ENCODE assay signal across 16 cellular contexts in genomic region chr2:177058747-177059146, GRCh38.
A peak's percentile ranks its signal among the peaks of the same experiment; 100 is the strongest.
DNase-seq lines count a peak whose midpoint lies in the region; ATAC-seq and TF ChIP-seq lines count a peak whose summit lies in the region.
"Had no signal": no experiment of that assay in that cellular context is flagged by ENCODE, and none has a peak within 500 bp of the region (broad histone marks: within the 10 kb centered on the region; RNA-seq: fewer than 3 reads in every experiment).

No MANE protein-coding gene starts in this region.

- H3K27me3 ChIP-seq in right atrium auricular region, result no peaks in the 10 kb centered on the region
- H3K27me3 ChIP-seq: brain microvascular endothelial cell, gastrocnemius medialis, ovary had no signal

- DNase-seq in KG1 (lab: John Stamatoyannopoulos, UW) (no peak), DMS114 treated with DMSO at 0.1 percent for 48 hours (lab: John Stamatoyannopoulos, UW; ENCODE audit: unreplicated experiment) (no peak), right atrium auricular region (ENCODE audit: low spot score) (no peak), cerebellar nuclear complex (lab: John Stamatoyannopoulos, UW) (no peak)
- DNase-seq: activated CD8-positive, alpha-beta T cell treated with anti-CD3 and anti-CD28 coated beads, Interleukin-2, amount 10 ng/mL, durations not matched to agents 7 days and 5 days; activated naive CD4-positive, alpha-beta T cell; brain microvascular endothelial cell; gastrocnemius medialis; ovary; SHP77 had no signal

- H3K9me3 Mint-ChIP-seq in nephron, result no peaks in the 10 kb centered on the region
- H3K9me3 Mint-ChIP-seq: mesothelial cell of epicardium had no signal

- ATAC-seq in GM18909 (IDR thresholded peaks at IDR 0.05; ENCODE audit: poor library complexity, unreplicated experiment) (peak; percentile 81), GM21576 (IDR thresholded peaks at IDR 0.05; ENCODE audit: unreplicated experiment) (peak; percentile 79), HG03139 (IDR thresholded peaks at IDR 0.05; ENCODE audit: unreplicated experiment) (peak; percentile 73)
- ATAC-seq: activated CD8-positive, alpha-beta T cell treated with anti-CD3 and anti-CD28 coated beads, Interleukin-2, amount 10 ng/mL, durations not matched to agents 7 days and 5 days; gastrocnemius medialis had no signal

- H3K27ac ChIP-seq in right atrium auricular region, result no peak overlapping the region
- H3K27ac ChIP-seq: brain microvascular endothelial cell, gastrocnemius medialis, ovary had no signal

- H3K4me3 Mint-ChIP-seq in nephron, result no peak overlapping the region
- H3K4me3 Mint-ChIP-seq: activated CD8-positive, alpha-beta T cell treated with anti-CD3 and anti-CD28 coated beads, Interleukin-2, amount 10 ng/mL, durations not matched to agents 7 days and 5 days; CD4-positive, CD25-positive, alpha-beta regulatory T cell; mesothelial cell of epicardium had no signal

- no peaks in the 10 kb centered on the region for H3K36me3 Mint-ChIP-seq in nephron (ENCODE audit: low read depth)
- H3K36me3 Mint-ChIP-seq: CD4-positive, CD25-positive, alpha-beta regulatory T cell; mesothelial cell of epicardium had no signal

- TF ChIP-seq CTCF in nephron (IDR thresholded peaks at IDR 0.05; ENCODE audit: unreplicated experiment in 3 of 3) (no peak), right atrium auricular region (IDR thresholded peaks at IDR 0.05) (no peak)

- H3K36me3 ChIP-seq in right atrium auricular region, result no peaks in the 10 kb centered on the region
- H3K36me3 ChIP-seq: brain microvascular endothelial cell, gastrocnemius medialis, ovary had no signal

- no peaks in the 10 kb centered on the region for H3K4me1 ChIP-seq in right atrium auricular region
- H3K4me1 ChIP-seq: gastrocnemius medialis had no signal

- H3K27me3 Mint-ChIP-seq in nephron (ENCODE audit: low read depth), result no peaks in the 10 kb centered on the region

- H3K4me1 Mint-ChIP-seq in nephron, result peaks cover 16% of the 10 kb centered on the region

- no peak overlapping the region for H3K4me3 ChIP-seq in right atrium auricular region
- H3K4me3 ChIP-seq: gastrocnemius medialis, ovary had no signal

- peak overlapping the region in 2 of 3 experiments; percentile 8 to 67 for H3K27ac Mint-ChIP-seq in nephron
- H3K27ac Mint-ChIP-seq: activated CD8-positive, alpha-beta T cell treated with anti-CD3 and anti-CD28 coated beads, Interleukin-2, amount 10 ng/mL, durations not matched to agents 7 days and 5 days; CD4-positive, CD25-positive, alpha-beta regulatory T cell had no signal

- H3K9me3 ChIP-seq in right atrium auricular region, result no peaks in the 10 kb centered on the region
- H3K9me3 ChIP-seq: gastrocnemius medialis, ovary had no signal
